Comparison of ENCODE assay signal across 20 cellular contexts in the genomic region with DNA sequence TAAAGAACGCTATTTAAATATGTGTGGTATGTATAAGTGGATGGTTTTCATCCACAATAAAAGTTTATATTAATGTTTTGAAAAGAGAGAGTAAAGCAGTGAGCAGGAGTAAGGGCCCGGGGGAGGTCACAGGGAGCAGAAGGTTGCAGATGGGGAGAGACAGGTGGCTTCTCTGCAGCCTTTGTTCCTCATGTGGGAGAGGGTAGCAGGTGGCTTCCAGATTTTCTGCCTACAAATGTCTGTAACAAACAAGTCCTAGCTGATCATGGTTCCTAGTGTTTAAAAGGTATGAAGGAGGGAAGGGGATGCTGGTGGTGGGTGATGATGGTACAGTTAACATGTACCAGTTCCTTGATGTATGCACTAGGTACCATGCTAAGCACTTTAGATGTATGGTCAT. TPM values are rescaled to one million over a fixed set of nuclear protein-coding genes. Genes with fewer than 3 reads are reported as not detected.
A peak's percentile ranks its signal among the peaks of the same experiment; 100 is the strongest.
DNase-seq lines count a peak whose midpoint lies in the region; ATAC-seq and TF ChIP-seq lines count a peak whose summit lies in the region.
"Had no signal": no experiment of that assay in that cellular context is flagged by ENCODE, and none has a peak within 500 bp of the region (broad histone marks: within the 10 kb centered on the region; RNA-seq: fewer than 3 reads in every experiment).

No MANE protein-coding gene starts in this region.

- 94 to 100% methylated on average over 2 of the region's 2 CpGs for WGBS in gastroesophageal sphincter (ENCODE audit: low coverage in 1 of 2), 2 donors

- no peak for TF ChIP-seq CTCF in gastroesophageal sphincter (IDR thresholded peaks at IDR 0.05)

- peak; percentile 61 for DNase-seq in G401 (ENCODE audit: low spot score)
- peak; percentile 75 for DNase-seq in NCI-H2171 treated with DMSO at 0.1 percent for 48 hours (lab: John Stamatoyannopoulos, UW)
- DNase-seq in effector memory CD4-positive, alpha-beta T cell = no peak
- DNase-seq: activated CD4-positive, alpha-beta T cell treated with anti-CD3 and anti-CD28 coated beads, Interleukin-2, amount 50 U/mL, for 1 hour; GOT3; NCI-H1048; NCI-H2081; NCI-H510A; NK-92 treated with Interleukin-12 subunit alpha and Interleukin-12 subunit beta, amount 100 ng/mL, for 24 hours; WERI-Rb-1 had no signal

- no peak for TF ChIP-seq POLR2A in gastroesophageal sphincter (IDR thresholded peaks at IDR 0.05)

- TF ChIP-seq EP300 in gastroesophageal sphincter (IDR thresholded peaks at IDR 0.05) = no peak

- in situ Hi-C loops in G401 (cut with HindIII; ENCODE audit: low sequenced_read_pairs) = no loop called here

- H3K4me3 ChIP-seq in gastroesophageal sphincter (no peak overlapping the region), stomach smooth muscle (ENCODE audit: low read length in 2 of 2) (peak overlapping the region in 1 of 2 donors; percentile 22)
- no peak overlapping the region for H3K4me3 ChIP-seq in effector memory CD4-positive, alpha-beta T cell (ENCODE audit: insufficient read depth, low read depth, low read length, poor library complexity, severe bottlenecking)
- H3K4me3 ChIP-seq: pancreas, Peyer's patch, suprapubic skin had no signal

- H3K4me1 ChIP-seq in gastroesophageal sphincter = peaks cover 0 to 19% (median 7%) of the 10 kb centered on the region in 3 donors
- H3K4me1 ChIP-seq in stomach smooth muscle (ENCODE audit: control insufficient read depth, insufficient read depth, low read length) = peaks cover 23% of the 10 kb centered on the region
- H3K4me1 ChIP-seq in effector memory CD4-positive, alpha-beta T cell (ENCODE audit: control insufficient read depth, insufficient read depth, low read length, poor library complexity, severe bottlenecking) = no peaks in the 10 kb centered on the region

- H3K27me3 ChIP-seq in gastroesophageal sphincter (no peaks in the 10 kb centered on the region), stomach smooth muscle (ENCODE audit: control insufficient read depth in 1 of 2, insufficient read depth in 2 of 2, low read length in 2 of 2) (no peaks in the 10 kb centered on the region)
- H3K27me3 ChIP-seq in effector memory CD4-positive, alpha-beta T cell (replicated peaks; ENCODE audit: control insufficient read depth, insufficient read depth, low read length, poor library complexity, severe bottlenecking) = no peaks in the 10 kb centered on the region
- H3K27me3 ChIP-seq: pancreas, Peyer's patch, suprapubic skin had no signal

- H3K9me3 ChIP-seq in gastroesophageal sphincter (no peaks in the 10 kb centered on the region), stomach smooth muscle (ENCODE audit: control insufficient read depth in 2 of 2, low read length in 2 of 2) (no peaks in the 10 kb centered on the region)
- H3K9me3 ChIP-seq in effector memory CD4-positive, alpha-beta T cell (ENCODE audit: control insufficient read depth, low read length) = no peaks in the 10 kb centered on the region
- H3K9me3 ChIP-seq: pancreas, Peyer's patch, suprapubic skin had no signal

- ATAC-seq in gastroesophageal sphincter (no peak), HG03097 (IDR thresholded peaks at IDR 0.05; ENCODE audit: low FRiP score, unreplicated experiment) (no peak), HG03442 (IDR thresholded peaks at IDR 0.05; ENCODE audit: unreplicated experiment) (no peak)
- ATAC-seq: left colon had no signal

- H3K36me3 ChIP-seq in gastroesophageal sphincter (peaks cover 0 to 20% of the 10 kb centered on the region in 2 donors), stomach smooth muscle (ENCODE audit: control insufficient read depth in 2 of 2, insufficient read depth in 2 of 2, low read length in 2 of 2) (peaks cover 4 to 6% of the 10 kb centered on the region in 2 donors)
- no peaks in the 10 kb centered on the region for H3K36me3 ChIP-seq in effector memory CD4-positive, alpha-beta T cell (ENCODE audit: control insufficient read depth, insufficient read depth, low read length)
- H3K36me3 ChIP-seq: pancreas, Peyer's patch, WERI-Rb-1 had no signal

- H3K27ac ChIP-seq in gastroesophageal sphincter (peak overlapping the region in 3 of 4 donors; percentile 16 to 62 (median 61)), stomach smooth muscle (ENCODE audit: low read length) (peak overlapping the region; percentile 67)
- no peak overlapping the region for H3K27ac ChIP-seq in effector memory CD4-positive, alpha-beta T cell (ENCODE audit: insufficient read depth, low read length, poor library complexity, severe bottlenecking)
- H3K27ac ChIP-seq: WERI-Rb-1 had no signal

- H3K9ac ChIP-seq in stomach smooth muscle (ENCODE audit: low read length in 2 of 2) = no peak overlapping the region

RNA-seq across cellular contexts. Expression of gene QSOX1, which starts 18.8 kb away (rescaled TPM):
- total RNA-seq in G401 (2014; rRNA removed; shearing (Covaris generic)) = 44.8 and 60.2 TPM in 2 replicates
- 100 to 1,000 TPM in 2 of 4 donors, 10 to 100 TPM in 2; 71.5 to 132 (median 106) TPM for total RNA-seq in gastroesophageal sphincter

RNA-seq across cellular contexts. Expression of gene LHX4, which starts 56.6 kb away (rescaled TPM):
- not detected in 2 replicates for total RNA-seq in G401 (2014; rRNA removed; shearing (Covaris generic))
- total RNA-seq in gastroesophageal sphincter = not detected
- total RNA-seq: activated naive CD8-positive, alpha-beta T cell treated with anti-CD3 and anti-CD28 coated beads, Interleukin-2, amount 10 ng/mL, durations not matched to agents 7 days and 5 days; T-helper 2 cell treated with Interferon-gamma antibody and Interleukin-4, amounts not matched to agents 100 ng/mL and 5 ng/mL, for 36 hours had no signal

Comparison
In these comparisons a context has a peak if more than half of its experiments do, and no peak if none do; other contexts are left out.
1. DNase-seq: peak in G401 (single experiment) and NCI-H2171 treated with DMSO at 0.1 percent for 48 hours (single experiment); none in effector memory CD4-positive, alpha-beta T cell (0 of 3).